20 cellular contexts compared by ENCODE assay signal in genomic region chr11:120233207-120233803, GRCh38. TPM values are rescaled to one million over a fixed set of nuclear protein-coding genes. Genes with fewer than 3 reads are reported as not detected.
"Had no signal": no experiment of that assay in that cellular context is flagged by ENCODE, and none has a peak within 500 bp of the region (broad histone marks: within the 10 kb centered on the region; RNA-seq: fewer than 3 reads in every experiment).

No MANE protein-coding gene starts in this region.

- H3K27ac ChIP-seq: dorsolateral prefrontal cortex, left lung, sigmoid colon, skin epidermis, stomach, thoracic aorta had no signal

- H3K36me3 ChIP-seq: sigmoid colon, thoracic aorta, transverse colon had no signal

- DNase-seq: cortex of kidney; dorsolateral prefrontal cortex; effector CD8-positive, alpha-beta T cell; foreskin melanocyte; head of caudate nucleus; hippocampal formation; left lung; mesenchymal stem cell; midbrain; naive B cell; sigmoid colon; stimulated activated CD4-positive, alpha-beta T cell treated with anti-CD3 and anti-CD28 coated beads, Interleukin-12 subunit alpha, Interleukin-12 subunit beta, amount 100 ng/mL, for 4 hours; stimulated activated naive CD4-positive, alpha-beta T cell; stomach; substantia nigra; transverse colon had no signal

- ATAC-seq: left lung had no signal

- H3K4me1 ChIP-seq: left lung, sigmoid colon had no signal

- H3K4me3 ChIP-seq: dorsolateral prefrontal cortex, left lung, lung, sigmoid colon, skin epidermis, stomach, thoracic aorta, transverse colon had no signal

- H3K27me3 ChIP-seq: transverse colon had no signal

- H3K9me3 ChIP-seq: left lung, sigmoid colon, stomach, thoracic aorta, transverse colon had no signal

RNA-seq across cellular contexts. Expression of gene POU2F3, which starts 6.6 kb away (rescaled TPM):
- total RNA-seq: pulmonary artery endothelial cell, sigmoid colon, thoracic aorta had no signal
